In genomic region chr2:29557268-29557667, GRCh38 we compare ENCODE assay signal across 26 cellular contexts.
"Had no signal": no experiment of that assay in that cellular context is flagged by ENCODE, and none has a peak within 500 bp of the region (broad histone marks: within the 10 kb centered on the region; RNA-seq: fewer than 3 reads in every experiment).

No MANE protein-coding gene starts in this region.

- H3K9me3 ChIP-seq: stomach, suprapubic skin, testis, thoracic aorta, thyroid gland, tibial nerve, transverse colon, upper lobe of left lung, upper lobe of right lung, uterus, vagina had no signal

- H3K36me3 ChIP-seq: stomach, suprapubic skin, thoracic aorta, thyroid gland, tibial artery, tibial nerve, transverse colon, upper lobe of left lung, upper lobe of right lung, uterus, vagina had no signal

- DNase-seq: stimulated activated CD4-positive, alpha-beta T cell treated with anti-CD3 and anti-CD28 coated beads, Interleukin-2, amount 100 ng/mL, for 48 hours; stimulated activated CD4-positive, alpha-beta T cell treated with anti-CD3 and anti-CD28 coated beads, Interleukin-4, amount 100 ng/mL, for 1 hour; stimulated activated CD4-positive, alpha-beta T cell treated with anti-CD3 and anti-CD28 coated beads, Interleukin-4, amount 100 ng/mL, for 24 hours; stimulated activated CD4-positive, alpha-beta T cell treated with anti-CD3 and anti-CD28 coated beads, Interleukin-4, amount 100 ng/mL, for 4 hours; stimulated activated CD8-positive, alpha-beta memory T cell treated with anti-CD3 and anti-CD28 coated beads, Interleukin-4, amount 100 ng/mL, for 48 hours; stimulated activated naive B cell treated with anti-CD40 and anti-IgM and Interleukin-4, amounts not matched to agents 10 μg/mL and 1 μg/mL and 100 μg/mL, for 72 hours; stimulated activated naive CD4-positive, alpha-beta T cell; stimulated activated naive CD4-positive, alpha-beta T cell treated with Interleukin-2 at 50 U/mL for 16 hours; stimulated activated naive CD8-positive, alpha-beta T cell treated with anti-CD3 and anti-CD28 coated beads, Interleukin-15, amount 100 ng/mL, for 72 hours; stimulated activated naive CD8-positive, alpha-beta T cell treated with anti-CD3 and anti-CD28 coated beads, Interleukin-15, Interleukin-2, amounts not matched to agents 100 U/mL and 50 U/mL, for 24 hours; stomach; substantia nigra; testis; thyroid gland; tibial artery; transverse colon; trophoblast cell; upper lobe of left lung; upper lobe of right lung; uterus had no signal

- H3K4me1 ChIP-seq: stomach, suprapubic skin, testis, thyroid gland, tibial artery, tibial nerve, transverse colon, upper lobe of left lung, upper lobe of right lung, uterus, vagina had no signal

- ATAC-seq: stimulated activated effector memory CD8-positive, alpha-beta T cell treated with anti-CD3 and anti-CD28 coated beads, Interleukin-12 subunit alpha, Interleukin-12 subunit beta, amount 100 ng/mL, for 72 hours; stimulated activated memory B cell treated with anti-CD40 and anti-IgM and Interleukin-4, amounts not matched to agents 10 μg/mL and 1 μg/mL and 100 μg/mL, for 72 hours; stimulated activated naive B cell treated with anti-CD40 and anti-IgM and Interleukin-4, amounts not matched to agents 10 μg/mL and 1 μg/mL and 100 μg/mL, for 72 hours; stimulated activated naive CD8-positive, alpha-beta T cell treated with anti-CD3 and anti-CD28 coated beads, Interleukin-15, amount 100 ng/mL, for 72 hours; stimulated activated naive CD8-positive, alpha-beta T cell treated with anti-CD3 and anti-CD28 coated beads, Interleukin-15, Interleukin-2, amounts not matched to agents 100 U/mL and 50 U/mL, for 24 hours; upper lobe of right lung had no signal

- H3K4me3 ChIP-seq: stomach, suprapubic skin, testis, thoracic aorta, thyroid gland, tibial artery, tibial nerve, transverse colon, upper lobe of left lung, upper lobe of right lung, uterus, vagina had no signal

- H3K27me3 ChIP-seq: stomach, testis, thyroid gland, tibial artery, tibial nerve, transverse colon, upper lobe of left lung, upper lobe of right lung, uterus, vagina had no signal

- H3K27ac ChIP-seq: stomach, suprapubic skin, testis, thoracic aorta, thyroid gland, tibial artery, tibial nerve, transverse colon, upper lobe of left lung, upper lobe of right lung, uterus, vagina had no signal
